In genomic region chr20:327946-328563, GRCh38 we compare ENCODE assay signal across 8 cellular contexts. TPM values are rescaled to one million over a fixed set of nuclear protein-coding genes. Genes with fewer than 3 reads are reported as not detected.
DNase-seq lines count a peak whose midpoint lies in the region; ATAC-seq and TF ChIP-seq lines count a peak whose summit lies in the region.

No MANE protein-coding gene starts in this region.

- H3K4me1 Mint-ChIP-seq in activated CD4-positive, alpha-beta T cell treated with anti-CD3 and anti-CD28 coated beads for 36 hours = peaks cover 20% of the 10 kb centered on the region
- H3K4me1 Mint-ChIP-seq in activated T-helper 2 cell treated with anti-CD3 and anti-CD28 coated beads, Interferon-gamma antibody, Interleukin-2, Interleukin-4, amounts not matched to agents 10 μg/mL and 5 μg/mL and 100 μg/mL, durations not matched to agents 14 hours and 24 hours and 36 hours (ENCODE audit: low read depth) = peaks cover 23% of the 10 kb centered on the region
- peaks cover 22 to 25% of the 10 kb centered on the region in 2 donors for H3K4me1 Mint-ChIP-seq in immature natural killer cell

- no peaks in the 10 kb centered on the region for H3K27me3 ChIP-seq in suprapubic skin

- H3K9me3 ChIP-seq in suprapubic skin = no peaks in the 10 kb centered on the region

- no peaks in the 10 kb centered on the region for H3K27me3 Mint-ChIP-seq in activated CD4-positive, alpha-beta T cell treated with anti-CD3 and anti-CD28 coated beads for 36 hours
- no peaks in the 10 kb centered on the region for H3K27me3 Mint-ChIP-seq in activated T-helper 2 cell treated with anti-CD3 and anti-CD28 coated beads, Interferon-gamma antibody, Interleukin-2, Interleukin-4, amounts not matched to agents 10 μg/mL and 5 μg/mL and 100 μg/mL, durations not matched to agents 14 hours and 24 hours and 36 hours (ENCODE audit: low read depth)
- peaks cover 2 to 11% (median 3%) of the 10 kb centered on the region in 3 donors for H3K27me3 Mint-ChIP-seq in immature natural killer cell (ENCODE audit: low read depth in 3 of 3)

- peak overlapping the region; percentile 81 for H3K4me3 ChIP-seq in suprapubic skin

- H3K4me3 Mint-ChIP-seq in activated CD4-positive, alpha-beta T cell treated with anti-CD3 and anti-CD28 coated beads for 36 hours = peak overlapping the region; percentile 73
- H3K4me3 Mint-ChIP-seq in activated T-helper 2 cell treated with anti-CD3 and anti-CD28 coated beads, Interferon-gamma antibody, Interleukin-2, Interleukin-4, amounts not matched to agents 10 μg/mL and 5 μg/mL and 100 μg/mL, durations not matched to agents 14 hours and 24 hours and 36 hours (ENCODE audit: low read depth) = peak overlapping the region; percentile 79
- peak overlapping the region; percentile 5 to 66 (median 54) for H3K4me3 Mint-ChIP-seq in immature natural killer cell

- intact Hi-C loops in activated CD4-positive, alpha-beta T cell treated with anti-CD3 and anti-CD28 coated beads for 36 hours (cut with DNase I, micrococcal nuclease) = loop anchor here (1.0 to 5.0 kb wide), 5 partner anchors 31 to 504 kb away; partner anchors contain the start of genes FAM110A (in 1 of the 2), RBCK1 (in 1 of the 2) and ZCCHC3 (in 1 of the 2)
- intact Hi-C loops in activated T-helper 2 cell treated with anti-CD3 and anti-CD28 coated beads, Interferon-gamma antibody, Interleukin-2, Interleukin-4, amounts not matched to agents 10 μg/mL and 5 μg/mL and 100 μg/mL, durations not matched to agents 14 hours and 24 hours and 36 hours (cut with micrococcal nuclease) = loop anchor here (1.0 to 2.0 kb wide), 2 partner anchors 19 to 38 kb away; partner anchors contain the start of genes C20orf96 and NRSN2

- no peak for ATAC-seq in activated CD4-positive, alpha-beta T cell treated with anti-CD3 and anti-CD28 coated beads for 36 hours
- ATAC-seq in GM18520 (IDR thresholded peaks at IDR 0.05; ENCODE audit: unreplicated experiment) (no peak), HG03139 (IDR thresholded peaks at IDR 0.05; ENCODE audit: unreplicated experiment) (no peak)

- H3K4me1 ChIP-seq in suprapubic skin = peaks cover 55% of the 10 kb centered on the region

- peaks cover 2% of the 10 kb centered on the region for H3K36me3 Mint-ChIP-seq in activated CD4-positive, alpha-beta T cell treated with anti-CD3 and anti-CD28 coated beads for 36 hours (ENCODE audit: low read depth)
- peaks cover 5% of the 10 kb centered on the region for H3K36me3 Mint-ChIP-seq in activated T-helper 2 cell treated with anti-CD3 and anti-CD28 coated beads, Interferon-gamma antibody, Interleukin-2, Interleukin-4, amounts not matched to agents 10 μg/mL and 5 μg/mL and 100 μg/mL, durations not matched to agents 14 hours and 24 hours and 36 hours (ENCODE audit: low read depth)
- H3K36me3 Mint-ChIP-seq in immature natural killer cell = no peaks in the 10 kb centered on the region

- WGBS in suprapubic skin = 50% methylated on average over 18 of the region's 26 CpGs

- no peak for TF ChIP-seq EP300 in suprapubic skin (IDR thresholded peaks at IDR 0.05)

- H3K27ac ChIP-seq in suprapubic skin = peak overlapping the region; percentile 93

- H3K27ac Mint-ChIP-seq in activated CD4-positive, alpha-beta T cell treated with anti-CD3 and anti-CD28 coated beads for 36 hours = no peak overlapping the region
- H3K27ac Mint-ChIP-seq in activated T-helper 2 cell treated with anti-CD3 and anti-CD28 coated beads, Interferon-gamma antibody, Interleukin-2, Interleukin-4, amounts not matched to agents 10 μg/mL and 5 μg/mL and 100 μg/mL, durations not matched to agents 14 hours and 24 hours and 36 hours = peak overlapping the region; percentile 17
- peak overlapping the region in 1 of 6 donors; percentile 59 for H3K27ac Mint-ChIP-seq in immature natural killer cell

- DNase-seq in activated CD4-positive, alpha-beta T cell treated with anti-CD3 and anti-CD28 coated beads for 36 hours = no peak
- DNase-seq in activated CD4-positive, alpha-beta T cell treated with anti-CD3 and anti-CD28 coated beads, Interleukin-2, amount 50 U/mL, for 1 hour = no peak
- DNase-seq in activated T-helper 2 cell treated with anti-CD3 and anti-CD28 coated beads, Interferon-gamma antibody, Interleukin-2, Interleukin-4, amounts not matched to agents 10 μg/mL and 5 μg/mL and 100 μg/mL, durations not matched to agents 14 hours and 24 hours and 36 hours (ENCODE audit: low spot score) = no peak
- DNase-seq in immature natural killer cell (no peak), suprapubic skin (ENCODE audit: low spot score in 2 of 2) (no peak), LoVo (ENCODE audit: low spot score) (no peak)

- TF ChIP-seq CTCF in suprapubic skin (IDR thresholded peaks at IDR 0.05) = no peak

- no peak for TF ChIP-seq POLR2A in suprapubic skin (IDR thresholded peaks at IDR 0.05)

- POLR2A ChIA-PET in activated CD4-positive, alpha-beta T cell treated with anti-CD3 and anti-CD28 coated beads for 36 hours (lab: Charles Lee) = no interaction called here

- H3K9me3 Mint-ChIP-seq in activated CD4-positive, alpha-beta T cell treated with anti-CD3 and anti-CD28 coated beads for 36 hours (ENCODE audit: low read depth) = no peaks in the 10 kb centered on the region
- no peaks in the 10 kb centered on the region for H3K9me3 Mint-ChIP-seq in activated T-helper 2 cell treated with anti-CD3 and anti-CD28 coated beads, Interferon-gamma antibody, Interleukin-2, Interleukin-4, amounts not matched to agents 10 μg/mL and 5 μg/mL and 100 μg/mL, durations not matched to agents 14 hours and 24 hours and 36 hours
- no peaks in the 10 kb centered on the region for H3K9me3 Mint-ChIP-seq in immature natural killer cell

- CTCF ChIA-PET in activated CD4-positive, alpha-beta T cell treated with anti-CD3 and anti-CD28 coated beads for 36 hours (lab: Charles Lee) = interaction anchor here (3.9 to 5.1 kb wide), 2 partner anchors 27 to 62 kb away, joined by 24 to 40 read pairs; no protein-coding TSS in a partner anchor

- H3K36me3 ChIP-seq in suprapubic skin = no peaks in the 10 kb centered on the region

RNA-seq across cellular contexts. Expression of gene SOX12, which starts 2.7 kb away (rescaled TPM):
- 1 to 10 TPM; 8.1 to 8.5 TPM for total RNA-seq in activated CD4-positive, alpha-beta T cell treated with anti-CD3 and anti-CD28 coated beads for 36 hours
- 14.4 and 15.0 TPM in 2 replicates for total RNA-seq in activated T-helper 2 cell treated with anti-CD3 and anti-CD28 coated beads, Interferon-gamma antibody, Interleukin-2, Interleukin-4, amounts not matched to agents 10 μg/mL and 5 μg/mL and 100 μg/mL, durations not matched to agents 14 hours and 24 hours and 36 hours
- polyA plus RNA-seq in immature natural killer cell = under 1 TPM; 0.08 to 0.27 (median 0.21) TPM
- 1 to 10 TPM; 5.4 to 6.5 (median 5.9) TPM for total RNA-seq in suprapubic skin

RNA-seq across cellular contexts. Expression of gene NRSN2, which starts 18.9 kb away (rescaled TPM):
- total RNA-seq in activated CD4-positive, alpha-beta T cell treated with anti-CD3 and anti-CD28 coated beads for 36 hours = 1 to 10 TPM; 5.2 to 7.5 TPM
- total RNA-seq in activated T-helper 2 cell treated with anti-CD3 and anti-CD28 coated beads, Interferon-gamma antibody, Interleukin-2, Interleukin-4, amounts not matched to agents 10 μg/mL and 5 μg/mL and 100 μg/mL, durations not matched to agents 14 hours and 24 hours and 36 hours = 5.9 and 7.1 TPM in 2 replicates
- 1 to 10 TPM; 6.7 to 8.9 (median 7.1) TPM for polyA plus RNA-seq in immature natural killer cell
- 10 to 100 TPM in 3 of 4 donors, 1 to 10 TPM in 1; 8.1 to 11.4 (median 10.9) TPM for total RNA-seq in suprapubic skin

RNA-seq across cellular contexts. Expression of gene ZCCHC3, which starts 30.7 kb away (rescaled TPM):
- total RNA-seq in activated CD4-positive, alpha-beta T cell treated with anti-CD3 and anti-CD28 coated beads for 36 hours = 10 to 100 TPM; 15.6 to 16.4 TPM
- total RNA-seq in activated T-helper 2 cell treated with anti-CD3 and anti-CD28 coated beads, Interferon-gamma antibody, Interleukin-2, Interleukin-4, amounts not matched to agents 10 μg/mL and 5 μg/mL and 100 μg/mL, durations not matched to agents 14 hours and 24 hours and 36 hours = 26.9 and 27.6 TPM in 2 replicates
- polyA plus RNA-seq in immature natural killer cell = 10 to 100 TPM in 1 of 3 donors, 1 to 10 TPM in 2; 2.1 to 14.0 (median 6.1) TPM
- total RNA-seq in suprapubic skin = 10 to 100 TPM in 1 of 4 donors, 1 to 10 TPM in 3; 8.1 to 11.2 (median 8.8) TPM

RNA-seq across cellular contexts. Expression of gene C20orf96, which starts 37.5 kb away (rescaled TPM):
- 1 to 10 TPM; 7.0 to 8.1 TPM for total RNA-seq in activated CD4-positive, alpha-beta T cell treated with anti-CD3 and anti-CD28 coated beads for 36 hours
- 7.6 and 9.5 TPM in 2 replicates for total RNA-seq in activated T-helper 2 cell treated with anti-CD3 and anti-CD28 coated beads, Interferon-gamma antibody, Interleukin-2, Interleukin-4, amounts not matched to agents 10 μg/mL and 5 μg/mL and 100 μg/mL, durations not matched to agents 14 hours and 24 hours and 36 hours
- under 1 TPM; 0.23 to 0.50 (median 0.32) TPM for polyA plus RNA-seq in immature natural killer cell
- 1 to 10 TPM in 2 of 4 donors, under 1 TPM in 2; 0.91 to 5.1 (median 2.0) TPM for total RNA-seq in suprapubic skin

RNA-seq across cellular contexts. Expression of gene TRIB3, which starts 52.5 kb away (rescaled TPM):
- 10 to 100 TPM; 60.9 to 63.0 TPM for total RNA-seq in activated CD4-positive, alpha-beta T cell treated with anti-CD3 and anti-CD28 coated beads for 36 hours
- total RNA-seq in activated T-helper 2 cell treated with anti-CD3 and anti-CD28 coated beads, Interferon-gamma antibody, Interleukin-2, Interleukin-4, amounts not matched to agents 10 μg/mL and 5 μg/mL and 100 μg/mL, durations not matched to agents 14 hours and 24 hours and 36 hours = 31.6 and 32.2 TPM in 2 replicates
- 10 to 100 TPM; 17.0 to 27.6 (median 25.0) TPM for polyA plus RNA-seq in immature natural killer cell
- total RNA-seq in suprapubic skin = 10 to 100 TPM; 14.3 to 30.7 (median 28.0) TPM
